ENCODE assay signal across 25 cellular contexts in genomic region chr11:2924381-2924780, GRCh38. TPM values are rescaled to one million over a fixed set of nuclear protein-coding genes. Genes with fewer than 3 reads are reported as not detected.
DNase-seq lines count a peak whose midpoint lies in the region; TF ChIP-seq lines count a peak whose summit lies in the region.
"Had no signal": no experiment of that assay in that cellular context is flagged by ENCODE, and none has a peak within 500 bp of the region (broad histone marks: within the 10 kb centered on the region; RNA-seq: fewer than 3 reads in every experiment).

No MANE protein-coding gene starts in this region.

- BruUV-seq in PC-9 (replicated peaks; lab: Mats Ljungman, UMichigan): no TSS peak

- CTCF ChIA-PET in PC-9 (lab: Charles Lee): no interaction called here
- CTCF ChIA-PET in GM10248 (lab: Yijun Ruan, JAX): no interaction called here

- DNase-seq in NCI-H1694 treated with DMSO at 0.1 percent for 48 hours (lab: John Stamatoyannopoulos, UW) (peak; percentile 20), NCI-H1694 (lab: John Stamatoyannopoulos, UW) (no peak), PC-9 (peak; percentile 65 to 80), esophagus squamous epithelium (lab: John Stamatoyannopoulos, UW) (no peak), trophoblast cell (peak; percentile 66 to 69), GM10248 (ENCODE audit: extremely low spot score) (no peak), NCI-H82 (lab: John Stamatoyannopoulos, UW) (no peak), activated gamma-delta T cell treated with Interleukin-2 at 50 U/mL for 16 hours (no peak)
- DNase-seq: activated CD4-positive, alpha-beta T cell treated with anti-CD3 and anti-CD28 coated beads for 4 hours; activated naive CD4-positive, alpha-beta T cell treated with anti-CD3 and anti-CD28 coated beads, Interleukin-2, amount 10 ng/mL, durations not matched to agents 7 days and 5 days; activated T-cell treated with anti-CD3 and anti-CD28 coated beads, Interleukin-2, amount 50 U/mL, for 72 hours; caudate nucleus; COR-L47; dorsolateral prefrontal cortex; MG63; NCI-H1436 treated with DMSO at 0.1 percent for 48 hours; NCI-H524; occipital lobe; retina; stimulated activated CD4-positive, alpha-beta T cell treated with anti-CD3 and anti-CD28 coated beads, Interleukin-12 subunit alpha, Interleukin-12 subunit beta, amount 100 ng/mL, for 4 hours had no signal

- no peaks in the 10 kb centered on the region for H3F3A ChIP-seq in PC-9 (ENCODE audit: insufficient read depth, low read depth)

- H2AFZ ChIP-seq in PC-9 (no peak overlapping the region), trophoblast cell (ENCODE audit: insufficient read depth, low read length, poor library complexity) (no peak overlapping the region)
- H2AFZ ChIP-seq: GM23338 had no signal

- H3K36me3 ChIP-seq in PC-9 (ENCODE audit: low read depth) (no peaks in the 10 kb centered on the region), esophagus squamous epithelium (no peaks in the 10 kb centered on the region), trophoblast cell (ENCODE audit: control insufficient read depth in 1 of 2, insufficient read depth in 2 of 2, low read length in 2 of 2) (no peaks in the 10 kb centered on the region)

- H3K14ac ChIP-seq in trophoblast cell (ENCODE audit: low read length): no peak overlapping the region

- TF ChIP-seq POLR2A in esophagus squamous epithelium (IDR thresholded peaks at IDR 0.05): no peak

- no peak overlapping the region for H4K91ac ChIP-seq in trophoblast cell (ENCODE audit: low read depth, low read length)

- POLR2A ChIA-PET in PC-9 (lab: Charles Lee; ENCODE audit: unreplicated experiment) (interaction anchor here (0.5 to 0.6 kb wide), 3 partner anchors 9 to 1136 kb away, joined by 3 to 4 read pairs (median 4); no protein-coding TSS in a partner anchor), GM10248 (lab: Yijun Ruan, JAX) (no interaction called here)

- H3K9me3 ChIP-seq in PC-9 (ENCODE audit: insufficient read depth, low read depth): no peaks in the 10 kb centered on the region
- H3K9me3 ChIP-seq in esophagus squamous epithelium: no peaks in the 10 kb centered on the region
- peaks cover 13% of the 10 kb centered on the region for H3K9me3 ChIP-seq in trophoblast cell (ENCODE audit: insufficient read depth, low read depth, low read length)
- H3K9me3 ChIP-seq: MG63 had no signal

- peaks cover 28% of the 10 kb centered on the region for H3K79me2 ChIP-seq in PC-9 (ENCODE audit: low read depth)
- H3K79me2 ChIP-seq in trophoblast cell (ENCODE audit: control insufficient read depth, insufficient read depth, low read length, poor library complexity): no peaks in the 10 kb centered on the region

- no CpG with 5 or more reads among the region's 10 CpGs for WGBS in esophagus squamous epithelium, 2 donors
- no CpG with 5 or more reads among the region's 10 CpGs for WGBS in trophoblast cell (ENCODE audit: extremely low coverage, insufficient coverage, insufficient read length)

- no peaks in the 10 kb centered on the region for H3K9me2 ChIP-seq in PC-9 (ENCODE audit: insufficient read depth)

- no peaks in the 10 kb centered on the region for H3K27me3 ChIP-seq in PC-9 (ENCODE audit: insufficient read depth, low read depth)
- H3K27me3 ChIP-seq in esophagus squamous epithelium: peaks cover 0 to 24% (median 0%) of the 10 kb centered on the region in 4 donors
- H3K27me3 ChIP-seq in trophoblast cell (ENCODE audit: insufficient read depth, low read length): peaks cover 27% of the 10 kb centered on the region
- H3K27me3 ChIP-seq: MG63 had no signal

- H3K4ac ChIP-seq in trophoblast cell (ENCODE audit: low read depth, low read length): no peak overlapping the region

- no peak overlapping the region for H4K8ac ChIP-seq in trophoblast cell (ENCODE audit: low read depth, low read length)

- H3K4me2 ChIP-seq in PC-9: peak overlapping the region; percentile 57
- H3K4me2 ChIP-seq in trophoblast cell (ENCODE audit: low read length): no peak overlapping the region
- H3K4me2 ChIP-seq: GM23338 had no signal

- H3K27ac ChIP-seq in PC-9: peak overlapping the region; percentile 50; the same call in 1 of the 2 replicates
- peak overlapping the region in 3 of 4 donors; percentile 7 to 33 (median 30) for H3K27ac ChIP-seq in esophagus squamous epithelium
- no peak overlapping the region for H3K27ac ChIP-seq in trophoblast cell (ENCODE audit: low read depth, low read length)
- H3K27ac ChIP-seq: HL-60 had no signal

- H3K4me3 ChIP-seq in PC-9 (no peak overlapping the region), esophagus squamous epithelium (no peak overlapping the region), trophoblast cell (ENCODE audit: low read depth, low read length) (no peak overlapping the region)
- H3K4me3 ChIP-seq: dorsolateral prefrontal cortex, GM23338, lung, MG63 had no signal

- no peak for TF ChIP-seq CTCF in PC-9 (conservative IDR thresholded peaks at IDR 0.05)
- no peak for TF ChIP-seq CTCF in esophagus squamous epithelium (IDR thresholded peaks at IDR 0.05)
- no peak for TF ChIP-seq CTCF in GM10248 (IDR thresholded peaks at IDR 0.05; ENCODE audit: control extremely low read depth, extremely low read depth, low read depth, missing control alignments)

- H2BK120ac ChIP-seq in trophoblast cell (ENCODE audit: insufficient read depth, low read length, poor library complexity): no peak overlapping the region

- no peak overlapping the region for H2AK5ac ChIP-seq in trophoblast cell (ENCODE audit: low read length)

- intact Hi-C loops in PC-9 (cut with micrococcal nuclease; ENCODE audit: unreplicated experiment): no loop called here
- intact Hi-C loops in esophagus squamous epithelium (cut with DNase I): no loop called here

- no peak overlapping the region for H3K18ac ChIP-seq in trophoblast cell (ENCODE audit: low read length)

- no peak overlapping the region for H4K12ac ChIP-seq in trophoblast cell (ENCODE audit: low read depth, low read length)

- no peak overlapping the region for H2BK5ac ChIP-seq in trophoblast cell (ENCODE audit: low read depth, low read length, poor library complexity)

- peaks cover 5% of the 10 kb centered on the region; the same call in 1 of the 2 replicates for H4K20me1 ChIP-seq in PC-9 (ENCODE audit: insufficient read depth)

- H2BK12ac ChIP-seq in trophoblast cell (ENCODE audit: low read length): no peak overlapping the region

- no peaks in the 10 kb centered on the region for H3K79me1 ChIP-seq in trophoblast cell (ENCODE audit: low read length)

- H3K23ac ChIP-seq in trophoblast cell (ENCODE audit: low read length): no peak overlapping the region

- peaks cover 23% of the 10 kb centered on the region for H3K4me1 ChIP-seq in PC-9 (replicated peaks; ENCODE audit: insufficient read depth)
- H3K4me1 ChIP-seq in esophagus squamous epithelium: peaks cover 14 to 40% (median 18%) of the 10 kb centered on the region in 3 donors
- peaks cover 5 to 8% of the 10 kb centered on the region in 2 experiments for H3K4me1 ChIP-seq in trophoblast cell (ENCODE audit: control insufficient read depth in 1 of 2, insufficient read depth in 2 of 2, low read length in 2 of 2)

- H3K9ac ChIP-seq in trophoblast cell (ENCODE audit: low read length): no peak overlapping the region

RNA-seq across cellular contexts. Expression of gene PHLDA2, which starts 4.8 kb away (rescaled TPM):
- total RNA-seq in PC-9 (2021) (10.7 and 14.1 TPM in 2 replicates), esophagus squamous epithelium (10 to 100 TPM; 10.2 to 39.2 (median 22.5) TPM)
- 252 and 269 TPM in 2 replicates for polyA plus RNA-seq in trophoblast cell (2013)
- total RNA-seq: B cell, occipital lobe had no signal
- polyA plus RNA-seq: IgD-negative memory B cell had no signal

RNA-seq across cellular contexts. Expression of gene CDKN1C, which starts 38.8 kb away (rescaled TPM):
- total RNA-seq in PC-9 (2021) (5.1 and 7.6 TPM in 2 replicates), esophagus squamous epithelium (10 to 100 TPM in 2 of 4 donors, 1 to 10 TPM in 2; 4.1 to 54.6 (median 20.8) TPM)
- 604 and 638 TPM in 2 replicates for polyA plus RNA-seq in trophoblast cell (2013)
- polyA plus RNA-seq: IgD-negative memory B cell had no signal

Comparison
In these comparisons a context has a peak if more than half of its experiments do, and no peak if none do; other contexts are left out.
1. DNase-seq: peak in NCI-H1694 treated with DMSO at 0.1 percent for 48 hours (single experiment), PC-9 (2 of 2) and trophoblast cell (2 of 2); none in NCI-H1694 (single experiment), esophagus squamous epithelium (single experiment), GM10248 (single experiment), NCI-H82 (single experiment) and activated gamma-delta T cell treated with Interleukin-2 at 50 U/mL for 16 hours (single experiment).